In the genomic region with DNA sequence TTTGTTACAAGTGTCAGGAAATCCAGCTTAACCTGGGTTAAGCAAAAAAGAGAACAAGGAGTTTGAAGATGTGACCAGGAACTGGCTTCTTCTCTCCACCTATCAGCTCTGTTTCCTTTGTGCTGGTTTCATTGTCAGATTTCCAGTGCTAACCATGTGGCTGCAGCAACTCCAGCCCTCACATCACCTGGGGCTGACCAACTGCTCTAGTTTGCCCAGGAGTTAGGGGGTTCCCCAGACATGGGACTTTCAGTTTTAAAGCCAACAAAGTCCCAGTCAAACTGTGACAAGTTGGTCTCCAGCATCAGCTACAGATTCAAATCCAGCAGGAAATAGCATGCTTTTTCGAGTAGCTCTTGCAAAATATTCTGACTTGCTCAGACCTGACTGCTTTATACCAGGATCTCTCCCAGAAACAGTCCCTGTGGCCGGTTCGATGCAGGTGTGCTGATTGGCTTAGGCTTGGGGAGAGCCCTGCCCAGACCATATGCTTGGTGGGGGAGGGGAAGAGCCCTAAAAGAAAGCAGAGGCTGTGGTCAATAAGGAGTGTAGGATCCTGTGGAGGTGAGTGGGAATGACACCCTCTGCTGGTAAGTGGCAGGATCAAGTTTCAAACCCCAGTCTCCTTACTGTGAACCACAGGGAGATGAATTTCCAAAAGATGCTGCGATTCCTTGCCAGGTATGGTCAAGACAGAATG, we compare ENCODE assay signal across 1 cellular context.
TF ChIP-seq lines count a peak whose summit lies in the region.

No MANE protein-coding gene starts in this region.

TF ChIP-seq in HepG2, 621 proteins besides CTCF, POLR2A, EP300 and RAD21 (continued from another document):
- TF ChIP-seq, protein P1, sequence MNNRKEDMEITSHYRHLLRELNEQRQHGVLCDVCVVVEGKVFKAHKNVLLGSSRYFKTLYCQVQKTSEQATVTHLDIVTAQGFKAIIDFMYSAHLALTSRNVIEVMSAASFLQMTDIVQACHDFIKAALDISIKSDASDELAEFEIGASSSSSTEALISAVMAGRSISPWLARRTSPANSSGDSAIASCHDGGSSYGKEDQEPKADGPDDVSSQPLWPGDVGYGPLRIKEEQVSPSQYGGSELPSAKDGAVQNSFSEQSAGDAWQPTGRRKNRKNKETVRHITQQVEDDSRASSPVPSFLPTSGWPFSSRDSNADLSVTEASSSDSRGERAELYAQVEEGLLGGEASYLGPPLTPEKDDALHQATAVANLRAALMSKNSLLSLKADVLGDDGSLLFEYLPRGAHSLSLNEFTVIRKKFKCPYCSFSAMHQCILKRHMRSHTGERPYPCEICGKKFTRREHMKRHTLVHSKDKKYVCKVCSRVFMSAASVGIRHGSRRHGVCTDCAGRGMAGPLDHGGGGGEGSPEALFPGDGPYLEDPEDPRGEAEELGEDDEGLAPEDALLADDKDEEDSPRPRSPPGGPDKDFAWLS (CRISPR knock-in tag; IDR thresholded peaks at IDR 0.05; ENCODE audit: borderline replicate concordance) = no peak
- TF ChIP-seq, protein P2, sequence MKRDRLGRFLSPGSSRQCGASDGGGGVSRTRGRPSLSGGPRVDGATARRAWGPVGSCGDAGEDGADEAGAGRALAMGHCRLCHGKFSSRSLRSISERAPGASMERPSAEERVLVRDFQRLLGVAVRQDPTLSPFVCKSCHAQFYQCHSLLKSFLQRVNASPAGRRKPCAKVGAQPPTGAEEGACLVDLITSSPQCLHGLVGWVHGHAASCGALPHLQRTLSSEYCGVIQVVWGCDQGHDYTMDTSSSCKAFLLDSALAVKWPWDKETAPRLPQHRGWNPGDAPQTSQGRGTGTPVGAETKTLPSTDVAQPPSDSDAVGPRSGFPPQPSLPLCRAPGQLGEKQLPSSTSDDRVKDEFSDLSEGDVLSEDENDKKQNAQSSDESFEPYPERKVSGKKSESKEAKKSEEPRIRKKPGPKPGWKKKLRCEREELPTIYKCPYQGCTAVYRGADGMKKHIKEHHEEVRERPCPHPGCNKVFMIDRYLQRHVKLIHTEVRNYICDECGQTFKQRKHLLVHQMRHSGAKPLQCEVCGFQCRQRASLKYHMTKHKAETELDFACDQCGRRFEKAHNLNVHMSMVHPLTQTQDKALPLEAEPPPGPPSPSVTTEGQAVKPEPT (CRISPR knock-in tag; IDR thresholded peaks at IDR 0.05; ENCODE audit: low read depth) = no peak
